Comparison of ENCODE assay signal across 24 cellular contexts in the genomic region with DNA sequence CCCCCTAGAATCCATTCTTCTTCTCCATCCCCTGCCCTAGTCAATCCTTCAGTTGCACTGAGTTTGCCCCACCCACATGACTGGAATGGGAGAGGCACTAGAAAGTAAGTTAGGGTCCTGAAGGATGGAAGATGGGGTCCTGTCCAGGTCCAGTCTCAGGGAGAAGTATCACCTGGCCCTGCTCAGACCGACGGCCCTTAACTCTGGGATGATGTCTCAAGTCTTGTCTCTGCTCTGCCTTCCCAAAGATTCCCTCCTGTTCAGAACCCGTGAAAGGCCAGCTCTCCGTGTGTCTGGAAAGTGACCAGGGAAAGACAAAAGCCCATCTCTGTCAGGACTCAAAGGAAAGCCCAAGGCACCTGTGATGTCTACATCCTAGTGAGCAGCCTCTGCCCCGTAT.
"Had no signal": no experiment of that assay in that cellular context is flagged by ENCODE, and none has a peak within 500 bp of the region (broad histone marks: within the 10 kb centered on the region; RNA-seq: fewer than 3 reads in every experiment).

No MANE protein-coding gene starts in this region.

- H3K4me1 Mint-ChIP-seq: activated B cell treated with CpG ODN at 0.5 μM for 24 hours; activated CD4-positive, alpha-beta memory T cell treated with anti-CD3 and anti-CD28 coated beads, Interleukin-2, amount 10 ng/mL, durations not matched to agents 7 days and 5 days; activated CD4-positive, alpha-beta T cell treated with anti-CD3 and anti-CD28 coated beads for 36 hours; activated naive CD4-positive, alpha-beta T cell treated with anti-CD3 and anti-CD28 coated beads, Interleukin-2, amount 10 ng/mL, durations not matched to agents 7 days and 5 days; activated naive CD8-positive, alpha-beta T cell treated with anti-CD3 and anti-CD28 coated beads for 36 hours; activated T-helper 17 cell treated with anti-CD3 and anti-CD28 coated beads, Interleukin-2, amount 50 U/mL, for 72 hours; T-cell had no signal

- H3K9me3 ChIP-seq: breast epithelium had no signal

- H3K4me1 ChIP-seq: breast epithelium had no signal

- H3K4me3 Mint-ChIP-seq: activated B cell treated with CpG ODN at 0.5 μM for 24 hours; activated CD4-positive, alpha-beta memory T cell treated with anti-CD3 and anti-CD28 coated beads, Interleukin-2, amount 10 ng/mL, durations not matched to agents 7 days and 5 days; activated CD4-positive, alpha-beta T cell treated with anti-CD3 and anti-CD28 coated beads for 36 hours; activated naive CD4-positive, alpha-beta T cell treated with anti-CD3 and anti-CD28 coated beads, Interleukin-2, amount 10 ng/mL, durations not matched to agents 7 days and 5 days; activated naive CD8-positive, alpha-beta T cell treated with anti-CD3 and anti-CD28 coated beads for 36 hours; activated T-helper 17 cell treated with anti-CD3 and anti-CD28 coated beads, Interleukin-2, amount 50 U/mL, for 72 hours; T-cell had no signal

- H3K27ac ChIP-seq: breast epithelium, SK-N-MC had no signal

- H3K9me3 Mint-ChIP-seq: activated CD4-positive, alpha-beta memory T cell treated with anti-CD3 and anti-CD28 coated beads, Interleukin-2, amount 10 ng/mL, durations not matched to agents 7 days and 5 days; activated naive CD4-positive, alpha-beta T cell treated with anti-CD3 and anti-CD28 coated beads, Interleukin-2, amount 10 ng/mL, durations not matched to agents 7 days and 5 days; activated T-helper 17 cell treated with anti-CD3 and anti-CD28 coated beads, Interleukin-2, amount 50 U/mL, for 72 hours had no signal

- ATAC-seq: activated CD4-positive, alpha-beta T cell treated with anti-CD3 and anti-CD28 coated beads for 36 hours; activated T-helper 17 cell treated with anti-CD3 and anti-CD28 coated beads, Interleukin-2, amount 50 U/mL, for 72 hours; PC-3; T-cell had no signal

- H3K27ac Mint-ChIP-seq: activated B cell treated with CpG ODN at 0.5 μM for 24 hours; activated CD4-positive, alpha-beta memory T cell treated with anti-CD3 and anti-CD28 coated beads, Interleukin-2, amount 10 ng/mL, durations not matched to agents 7 days and 5 days; activated CD4-positive, alpha-beta T cell treated with anti-CD3 and anti-CD28 coated beads for 36 hours; activated naive CD4-positive, alpha-beta T cell treated with anti-CD3 and anti-CD28 coated beads, Interleukin-2, amount 10 ng/mL, durations not matched to agents 7 days and 5 days; activated naive CD8-positive, alpha-beta T cell treated with anti-CD3 and anti-CD28 coated beads for 36 hours; activated T-helper 17 cell treated with anti-CD3 and anti-CD28 coated beads, Interleukin-2, amount 50 U/mL, for 72 hours; T-cell had no signal

- H3K27me3 ChIP-seq: breast epithelium had no signal

- DNase-seq: activated B cell treated with CpG ODN at 0.5 μM for 24 hours; activated CD4-positive, alpha-beta T cell treated with anti-CD3 and anti-CD28 coated beads for 36 hours; activated CD4-positive, alpha-beta T cell treated with anti-CD3 and anti-CD28 coated beads, Interleukin-2, amount 50 U/mL, for 1 hour; activated gamma-delta T cell treated with Interleukin-2 at 50 U/mL for 16 hours; activated naive CD4-positive, alpha-beta T cell treated with anti-CD3 and anti-CD28 coated beads, Interleukin-2, amount 10 ng/mL, durations not matched to agents 7 days and 5 days; activated naive CD8-positive, alpha-beta T cell treated with anti-CD3 and anti-CD28 coated beads for 36 hours; activated T-cell treated with anti-CD3 and anti-CD28 coated beads, Interleukin-2, amount 50 U/mL, for 48 hours; central memory CD4-positive, alpha-beta T cell; Kasumi-1; KBM-7; NCI-H1105 treated with DMSO at 0.1 percent for 48 hours; NCI-H1436 treated with DMSO at 0.1 percent for 48 hours; NCI-H187; NCI-H2081; NCI-H510A treated with DMSO at 0.1 percent for 48 hours; NCI-H69; PC-3; T-cell; T-helper 2 cell; T1000 had no signal

- H3K4me3 ChIP-seq: breast epithelium, SK-N-MC had no signal

- H3K36me3 ChIP-seq: breast epithelium had no signal

- H3K36me3 Mint-ChIP-seq: activated naive CD4-positive, alpha-beta T cell treated with anti-CD3 and anti-CD28 coated beads, Interleukin-2, amount 10 ng/mL, durations not matched to agents 7 days and 5 days; activated naive CD8-positive, alpha-beta T cell treated with anti-CD3 and anti-CD28 coated beads for 36 hours; T-cell had no signal
